ENCODE assay signal across 8 cellular contexts in genomic region chr3:9361691-9362388, GRCh38. TPM values are rescaled to one million over a fixed set of nuclear protein-coding genes. Genes with fewer than 3 reads are reported as not detected.
DNase-seq lines count a peak whose midpoint lies in the region; FAIRE-seq and TF ChIP-seq lines count a peak whose summit lies in the region.

No MANE protein-coding gene starts in this region.

- no peak overlapping the region for H4K91ac ChIP-seq in H1 (replicated peaks; ENCODE audit: insufficient read length, low read length)

- H3K56ac ChIP-seq in H1 (replicated peaks; ENCODE audit: insufficient read length, low read depth, low read length), result no peak overlapping the region

- H3K9me3 ChIP-seq in NT2/D1 (ENCODE audit: insufficient read depth, low read length) (0 out of 2 replicates have a peak, but pooled peaks cover 6% of the 10 kb centered on the region), H1 (ENCODE audit: insufficient read depth in 2 of 2, low read depth in 1 of 2, low read length in 1 of 2) (no peaks in the 10 kb centered on the region), ovary (no peaks in the 10 kb centered on the region)

- no peak for FAIRE-seq in H1 (lab: Jason Lieb, UNC)

- H3K4me1 ChIP-seq in NT2/D1 (ENCODE audit: insufficient read depth, insufficient read length) (no peaks in the 10 kb centered on the region), H1 (replicated peaks in 1 of 4; ENCODE audit: control insufficient read depth in 3 of 4, insufficient read depth in 4 of 4, low read length in 3 of 4) (peaks cover 0 to 2% (median under 1%) of the 10 kb centered on the region in 4 experiments; a peak in 2 of 7 replicates), ovary (ENCODE audit: insufficient read depth) (peaks cover 7% of the 10 kb centered on the region)

- no peak overlapping the region for H4K5ac ChIP-seq in H1 (ENCODE audit: insufficient read length, low read depth, low read length)

- no peak overlapping the region for H3K18ac ChIP-seq in H1 (ENCODE audit: extremely low read depth, low read length)

- no peak overlapping the region for H2BK20ac ChIP-seq in H1 (ENCODE audit: low read length)

- TF ChIP-seq CTCF in GM06990 (IDR thresholded peaks at IDR 0.05; ENCODE audit: insufficient read depth, low read length, poor library complexity, severe bottlenecking) (no peak), H1 (IDR thresholded peaks at IDR 0.05; ENCODE audit: control extremely low read depth in 1 of 3, insufficient read depth in 1 of 3, low read depth in 1 of 3, low read length in 3 of 3) (no peak), ovary (IDR thresholded peaks at IDR 0.05) (no peak)

- TF ChIP-seq EP300 in H1 (IDR thresholded peaks at IDR 0.05; ENCODE audit: borderline replicate concordance in 1 of 2, low read depth in 2 of 2, low read length in 2 of 2), result no peak
- no peak for TF ChIP-seq EP300 in ovary (IDR thresholded peaks at IDR 0.05)

- no peaks in the 10 kb centered on the region; the same call in 1 of the 2 replicates for H3K79me1 ChIP-seq in H1 (ENCODE audit: low read depth, low read length)

- H2BK15ac ChIP-seq in H1 (ENCODE audit: low read length), result no peak overlapping the region

- peak overlapping the region; percentile 74 for H3K4ac ChIP-seq in H1 (replicated peaks; ENCODE audit: insufficient read length, low read depth, low read length)

- H3K4me2 ChIP-seq in H1 (ENCODE audit: insufficient read depth in 1 of 2, low read depth in 2 of 2, low read length in 2 of 2), result peak overlapping the region; percentile 66 to 72

- H3K4me3 ChIP-seq in GM06990 (replicated peaks; ENCODE audit: low read depth, low read length) (peak overlapping the region; percentile 92), NT2/D1 (ENCODE audit: insufficient read length, low read depth) (peak overlapping the region; percentile 93), H1 (ENCODE audit: extremely low read depth in 1 of 4, insufficient read depth in 2 of 4, low read depth in 3 of 4, low read length in 4 of 4) (peak overlapping the region in 2 of 4 experiments; percentile 52 to 71; a peak in 5 of 8 replicates), ovary (peak overlapping the region; percentile 69)

- DNase-seq in GM06990 (ENCODE audit: extremely low read depth, insufficient read length), result no peak
- DNase-seq in NT2/D1 (ENCODE audit: low read depth, low spot score), result no peak
- no peak for DNase-seq in H1 (ENCODE audit: low read depth in 1 of 2, low spot score in 2 of 2)
- no peak for DNase-seq in ovary
- no peak for DNase-seq in D341Med (ENCODE audit: low spot score)
- DNase-seq in stimulated activated CD4-positive, alpha-beta T cell treated with anti-CD3 and anti-CD28 coated beads, Interleukin-1b, Interleukin-23, amount 100 ng/mL, for 48 hours, result no peak
- DNase-seq in posterior cingulate gyrus, result no peak
- no peak for DNase-seq in occipital lobe (lab: John Stamatoyannopoulos, UW)

- CTCF ChIA-PET in H1 (lab: Charles Lee; ENCODE audit: partially characterized antibody), result interaction anchor here (1.0 to 3.3 kb wide), 5 partner anchors 9 to 390 kb away, joined by 3 to 47 read pairs (median 4); no protein-coding TSS in a partner anchor

- no peak overlapping the region for H2BK12ac ChIP-seq in H1 (ENCODE audit: low read depth, low read length)

- H3K79me2 ChIP-seq in H1 (ENCODE audit: control insufficient read depth in 1 of 2, insufficient read depth in 2 of 2, low read length in 2 of 2), result peaks cover 0 to 14% of the 10 kb centered on the region in 2 experiments; a peak in 2 of 4 replicates

- H3K36me3 ChIP-seq in GM06990 (ENCODE audit: control insufficient read depth, insufficient read depth, low read length) (no peaks in the 10 kb centered on the region; the same call in none of the 2 replicates), NT2/D1 (ENCODE audit: insufficient read depth, insufficient read length, low read length) (peaks cover 42% of the 10 kb centered on the region), H1 (ENCODE audit: control insufficient read depth in 2 of 4, insufficient read depth in 4 of 4, low read length in 3 of 4) (peaks cover 2 to 21% (median 17%) of the 10 kb centered on the region in 4 experiments; a peak in 7 of 8 replicates), ovary (no peaks in the 10 kb centered on the region)

- TF ChIP-seq RAD21 in H1 (IDR thresholded peaks at IDR 0.05 in 1 of 2, conservative IDR thresholded peaks at IDR 0.05 in 1 of 2; ENCODE audit: low read depth in 2 of 2, low read length in 2 of 2), result no peak

- no peak overlapping the region for H3K14ac ChIP-seq in H1 (ENCODE audit: insufficient read length)

- no peak overlapping the region for H2AFZ ChIP-seq in H1 (ENCODE audit: low read length)

- TF ChIP-seq POLR2A in H1 (IDR thresholded peaks at IDR 0.05; ENCODE audit: control extremely low read depth in 1 of 2, low read depth in 2 of 2, low read length in 2 of 2) (no peak), ovary (IDR thresholded peaks at IDR 0.05) (no peak)

- H4K8ac ChIP-seq in H1 (ENCODE audit: extremely low read depth, insufficient read depth, low read length), result no peak overlapping the region

- H2BK120ac ChIP-seq in H1 (replicated peaks; ENCODE audit: low read depth, low read length), result no peak overlapping the region

- no peak overlapping the region for H2BK5ac ChIP-seq in H1 (ENCODE audit: low read depth, low read length)

- H3K27me3 ChIP-seq in GM06990 (replicated peaks; ENCODE audit: control insufficient read depth, insufficient read depth, low read length) (no peaks in the 10 kb centered on the region), NT2/D1 (ENCODE audit: insufficient read depth, insufficient read length) (no peaks in the 10 kb centered on the region), H1 (replicated peaks in 1 of 4; ENCODE audit: control insufficient read depth in 3 of 4, extremely low read depth in 1 of 4, insufficient read depth in 3 of 4, low read length in 3 of 4) (no peaks in the 10 kb centered on the region; a peak in 1 of 7 replicates), ovary (no peaks in the 10 kb centered on the region)

- no peaks in the 10 kb centered on the region for H4K20me1 ChIP-seq in H1 (replicated peaks in 1 of 2; ENCODE audit: control insufficient read depth in 1 of 2, insufficient read depth in 2 of 2, low read length in 2 of 2)

- H2AK5ac ChIP-seq in H1 (ENCODE audit: low read depth, low read length), result no peak overlapping the region

- H3K23me2 ChIP-seq in H1 (ENCODE audit: low read depth, low read length), result peaks cover 2% of the 10 kb centered on the region; the same call in 1 of the 2 replicates

- intact Hi-C loops in ovary (cut with DNase I) (no loop called here), posterior cingulate gyrus (cut with DNase I) (loop anchor here (2.0 to 5.0 kb wide), 2 partner anchors 35 to 61 kb away; partner anchors contain the start of gene SETD5)

- H3K27ac ChIP-seq in H1 (ENCODE audit: low read depth, low read length) (no peak overlapping the region), ovary (no peak overlapping the region)

- POLR2A ChIA-PET in H1 (lab: Charles Lee; ENCODE audit: partially characterized antibody), result interaction anchor here (1.3 to 5.0 kb wide), 16 partner anchors 9 to 371 kb away, joined by 3 to 103 read pairs (median 9); partner anchors contain the start of gene SETD5

- no peak overlapping the region for H3K9ac ChIP-seq in NT2/D1 (ENCODE audit: insufficient read length, low read depth)
- H3K9ac ChIP-seq in H1 (replicated peaks in 1 of 4; ENCODE audit: extremely low read depth in 1 of 4, low read depth in 3 of 4, low read length in 3 of 4), result no peak overlapping the region

- no peak overlapping the region for H3K23ac ChIP-seq in H1 (ENCODE audit: insufficient read length)

- WGBS in H1 (ENCODE audit: extremely low coverage in 1 of 2, insufficient coverage in 1 of 2, insufficient read length in 1 of 2, insufficient replicate concordance in 2 of 2, low coverage in 1 of 2, low lambda C conversion rate in 2 of 2, missing lambda C conversion rate in 1 of 2), 2 experiments, result 65% methylated on average over 5 of the region's 5 CpGs; no CpG with 5 or more reads in 1 of the 2 experiments
- WGBS in ovary, 3 donors, result 56 to 63% (median 62%) methylated on average over 5 of the region's 5 CpGs

TF ChIP-seq in H1, 55 proteins besides CTCF, POLR2A, EP300 and RAD21 (continues in another document):
- TF ChIP-seq SIN3A (conservative IDR thresholded peaks at IDR 0.05 in 1 of 2, IDR thresholded peaks at IDR 0.05 in 1 of 2; ENCODE audit: low read depth in 1 of 2, low read length in 2 of 2), result no peak
- no peak for TF ChIP-seq TCF12 (IDR thresholded peaks at IDR 0.05; ENCODE audit: low read depth, low read length)
- no peak for TF ChIP-seq GABPA (IDR thresholded peaks at IDR 0.05; ENCODE audit: borderline replicate concordance, insufficient read depth, low read length)
- no peak for TF ChIP-seq YY1 (IDR thresholded peaks at IDR 0.05; ENCODE audit: low read depth, low read length)
- no peak for TF ChIP-seq BRCA1 (IDR thresholded peaks at IDR 0.05; ENCODE audit: low read depth, low read length)

RNA-seq across cellular contexts. Expression of gene THUMPD3, which starts 1.0 kb away (rescaled TPM):
- total RNA-seq in H1 (2021; fragmentation: NEBNext Ultra II Directional; extraction: Animal tissue kit (Norgen Biotek cat#: 25700)), result 62.6 and 68.9 TPM in 2 replicates
- polyA plus RNA-seq in H1 (2011; rRNA removed), result 16.4 and 26.7 TPM in 2 replicates
- 31.0 TPM for polyA plus RNA-seq in H1 (2011; cell fraction: cytosol; rRNA removed)
- 16.1 TPM for polyA plus RNA-seq in H1 (2011; cell fraction: nucleus; rRNA removed)
- 49.6 to 67.5 TPM (median 60.3 TPM) in 4 replicates for polyA plus RNA-seq in H1 (2012, experiment 1 of 2)
- 5.7 TPM for polyA plus RNA-seq in H1 (2012, experiment 2 of 2)
- polyA plus RNA-seq in H1 (2013, experiment 1 of 2), result 24.9 TPM
- 29.4 TPM for polyA plus RNA-seq in H1 (2013, experiment 2 of 2)
- 76.6 and 83.1 TPM in 2 replicates for polyA minus RNA-seq in H1 (2011; rRNA and poly(A)+ RNA removed)
- polyA minus RNA-seq in H1 (2011; cell fraction: cytosol; rRNA and poly(A)+ RNA removed), result 22.8 TPM
- 34.8 TPM for polyA minus RNA-seq in H1 (2011; cell fraction: nucleus; rRNA and poly(A)+ RNA removed)
- total RNA-seq in ovary, result 10 to 100 TPM; 11.9 to 35.1 (median 27.8) TPM
- 10 to 100 TPM; 18.3 to 25.9 TPM for polyA plus RNA-seq in ovary
- 84.4 TPM for total RNA-seq in occipital lobe

RNA-seq across cellular contexts. Expression of gene SETD5, which starts 35.6 kb away (rescaled TPM):
- total RNA-seq in H1 (2021; fragmentation: NEBNext Ultra II Directional; extraction: Animal tissue kit (Norgen Biotek cat#: 25700)), result 223 and 234 TPM in 2 replicates
- polyA plus RNA-seq in H1 (2011; rRNA removed), result 98.2 and 108 TPM in 2 replicates
- polyA plus RNA-seq in H1 (2011; cell fraction: cytosol; rRNA removed), result 119 TPM
- polyA plus RNA-seq in H1 (2011; cell fraction: nucleus; rRNA removed), result 455 TPM
- polyA plus RNA-seq in H1 (2012, experiment 1 of 2), result 155 to 216 TPM (median 176 TPM) in 4 replicates
- polyA plus RNA-seq in H1 (2012, experiment 2 of 2), result 34.4 TPM
- polyA plus RNA-seq in H1 (2013, experiment 1 of 2), result 232 TPM
- polyA plus RNA-seq in H1 (2013, experiment 2 of 2), result 212 TPM
- polyA minus RNA-seq in H1 (2011; rRNA and poly(A)+ RNA removed), result 198 and 273 TPM in 2 replicates
- 129 TPM for polyA minus RNA-seq in H1 (2011; cell fraction: cytosol; rRNA and poly(A)+ RNA removed)
- 396 TPM for polyA minus RNA-seq in H1 (2011; cell fraction: nucleus; rRNA and poly(A)+ RNA removed)
- 100 to 1,000 TPM in 3 of 7 donors, 10 to 100 TPM in 4; 74.6 to 140 (median 98.2) TPM for total RNA-seq in ovary
- polyA plus RNA-seq in ovary, result 10 to 100 TPM; 30.8 to 71.8 TPM
- 38.1 TPM for total RNA-seq in occipital lobe
